ENCODE assay signal across 8 cellular contexts in the genomic region with DNA sequence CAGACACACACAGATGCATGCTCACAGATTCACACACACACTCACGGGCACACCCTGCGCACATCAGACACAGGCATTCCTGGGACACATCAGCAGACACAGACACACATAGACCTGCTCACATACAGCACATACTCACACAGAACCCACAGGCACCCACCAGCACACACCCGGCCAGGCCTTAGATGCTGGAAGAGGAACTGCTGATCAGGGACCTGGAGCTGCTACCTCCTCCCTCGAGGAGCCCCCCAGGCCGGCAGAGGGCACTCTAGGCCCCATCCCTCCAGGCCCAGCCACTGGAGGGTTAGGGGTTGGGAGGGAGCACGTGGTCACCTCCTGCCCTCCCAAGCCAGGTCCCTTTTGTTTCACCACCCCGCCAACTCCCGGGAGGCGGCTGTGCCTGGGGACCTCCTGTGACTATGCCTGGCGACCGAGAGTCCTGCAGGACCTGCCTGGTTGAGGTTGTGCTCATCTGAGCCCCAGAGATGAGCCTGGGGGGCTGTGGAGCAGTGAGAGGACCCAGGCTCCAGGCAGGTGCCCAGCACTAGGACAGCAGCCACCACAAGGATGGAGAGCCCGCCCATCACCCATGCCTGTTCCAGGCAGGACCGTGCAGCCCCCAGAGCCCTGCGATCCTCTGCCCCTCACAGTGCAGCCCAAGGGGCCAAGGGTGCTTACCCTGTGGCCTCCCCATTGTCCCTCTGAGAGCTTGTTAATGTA. TPM values are rescaled to one million over a fixed set of nuclear protein-coding genes. Genes with fewer than 3 reads are reported as not detected.
DNase-seq lines count a peak whose midpoint lies in the region; ATAC-seq and TF ChIP-seq lines count a peak whose summit lies in the region.

No MANE protein-coding gene starts in this region.

- WGBS in hepatocyte (ENCODE audit: low lambda C conversion rate, missing lambda C conversion rate): 43% methylated on average over 14 of the region's 14 CpGs
- 25 to 37% (median 30%) methylated on average over 10 to 14 of the region's 14 CpGs for WGBS in spleen, 5 donors

- H3K27ac Mint-ChIP-seq in activated naive CD8-positive, alpha-beta T cell treated with anti-CD3 and anti-CD28 coated beads, Interleukin-2, amount 10 ng/mL, durations not matched to agents 7 days and 5 days: peak overlapping the region; percentile 43

- H3K4me1 ChIP-seq in HUES48 (ENCODE audit: control insufficient read depth, insufficient read depth, low read length) (peaks cover 23% of the 10 kb centered on the region; the same call in 1 of the 2 replicates), hepatocyte (ENCODE audit: insufficient read depth) (peaks cover 6% of the 10 kb centered on the region), spleen (peaks cover 0 to 19% (median 9%) of the 10 kb centered on the region in 6 donors)

- H3K9me3 ChIP-seq in HUES48 (ENCODE audit: control insufficient read depth, insufficient read depth, low read length) (no peaks in the 10 kb centered on the region), hepatocyte (ENCODE audit: low read depth) (no peaks in the 10 kb centered on the region), spleen (no peaks in the 10 kb centered on the region)

- TF ChIP-seq POLR2A in GM19193 (IDR thresholded peaks at IDR 0.05; ENCODE audit: extremely low read depth, insufficient read depth, insufficient read length) (peak; percentile 32), spleen (IDR thresholded peaks at IDR 0.05) (no peak)

- peak; percentile 87 for ATAC-seq in activated naive CD8-positive, alpha-beta T cell treated with anti-CD3 and anti-CD28 coated beads, Interleukin-2, amount 10 ng/mL, durations not matched to agents 7 days and 5 days (ENCODE audit: low read depth)

- H3K4me2 ChIP-seq in hepatocyte: no peak overlapping the region

- POLR2A ChIA-PET in activated naive CD8-positive, alpha-beta T cell treated with anti-CD3 and anti-CD28 coated beads, Interleukin-2, amount 10 ng/mL, durations not matched to agents 7 days and 5 days (lab: Charles Lee): interaction anchor here (1.0 to 1.8 kb wide), 4 partner anchors 19 to 28 kb away, joined by 3 to 10 read pairs (median 4); a partner anchor contains a TSS

- H3K27me3 ChIP-seq in HUES48 (ENCODE audit: control insufficient read depth, insufficient read depth, low read length) (no peaks in the 10 kb centered on the region), hepatocyte (no peaks in the 10 kb centered on the region), spleen (replicated peaks in 1 of 7) (no peaks in the 10 kb centered on the region)

- no peaks in the 10 kb centered on the region for H3K9me3 Mint-ChIP-seq in activated naive CD8-positive, alpha-beta T cell treated with anti-CD3 and anti-CD28 coated beads, Interleukin-2, amount 10 ng/mL, durations not matched to agents 7 days and 5 days

- intact Hi-C loops in spleen (cut with DNase I; ENCODE audit: low total_unique reads): no loop called here

- peak; percentile 73 to 82 for DNase-seq in AML-193 (lab: John Stamatoyannopoulos, UW)
- DNase-seq in SKM-1 (lab: John Stamatoyannopoulos, UW; ENCODE audit: unreplicated experiment): peak; percentile 91
- peak; percentile 78 for DNase-seq in activated naive CD8-positive, alpha-beta T cell treated with anti-CD3 and anti-CD28 coated beads, Interleukin-2, amount 10 ng/mL, durations not matched to agents 7 days and 5 days
- peak; percentile 67 for DNase-seq in hepatocyte (ENCODE audit: low spot score)
- peak; percentile 93 for DNase-seq in spleen
- DNase-seq in DMS114 treated with DMSO at 0.1 percent for 48 hours (lab: John Stamatoyannopoulos, UW; ENCODE audit: unreplicated experiment): no peak

- no peaks in the 10 kb centered on the region for H3K36me3 ChIP-seq in HUES48 (ENCODE audit: control insufficient read depth, insufficient read depth, low read length)
- no peaks in the 10 kb centered on the region for H3K36me3 ChIP-seq in hepatocyte (replicated peaks; ENCODE audit: insufficient read depth, low read depth)
- no peaks in the 10 kb centered on the region for H3K36me3 ChIP-seq in spleen

- no peaks in the 10 kb centered on the region for H3K79me2 ChIP-seq in hepatocyte

- peaks cover 7% of the 10 kb centered on the region for H3K27me3 Mint-ChIP-seq in activated naive CD8-positive, alpha-beta T cell treated with anti-CD3 and anti-CD28 coated beads, Interleukin-2, amount 10 ng/mL, durations not matched to agents 7 days and 5 days

- H3K36me3 Mint-ChIP-seq in activated naive CD8-positive, alpha-beta T cell treated with anti-CD3 and anti-CD28 coated beads, Interleukin-2, amount 10 ng/mL, durations not matched to agents 7 days and 5 days: no peaks in the 10 kb centered on the region

- peak overlapping the region; percentile 49; the same call in 1 of the 2 replicates for H3K9ac ChIP-seq in HUES48 (ENCODE audit: low read depth, low read length)

- no peaks in the 10 kb centered on the region for H3K9me2 ChIP-seq in hepatocyte (replicated peaks; ENCODE audit: insufficient read depth)

- H3K27ac ChIP-seq in HUES48 (ENCODE audit: low read depth, low read length) (peak overlapping the region; percentile 51), hepatocyte (no peak overlapping the region), spleen (peak overlapping the region in 1 of 8 donors; percentile 32)

- peak; percentile 54 for TF ChIP-seq CTCF in hepatocyte (IDR thresholded peaks at IDR 0.05; ENCODE audit: poor library complexity)
- TF ChIP-seq CTCF in spleen (IDR thresholded peaks at IDR 0.05 in 8 of 11, conservative IDR thresholded peaks at IDR 0.05 in 3 of 11): peak; percentile 59 to 87 (median 66)

- no peaks in the 10 kb centered on the region for H4K20me1 ChIP-seq in hepatocyte (ENCODE audit: insufficient read depth, poor library complexity, severe bottlenecking)

- H3K4me3 Mint-ChIP-seq in activated naive CD8-positive, alpha-beta T cell treated with anti-CD3 and anti-CD28 coated beads, Interleukin-2, amount 10 ng/mL, durations not matched to agents 7 days and 5 days: no peak overlapping the region

- peak overlapping the region; percentile 41; the same call in 1 of the 2 replicates for H3K4me3 ChIP-seq in HUES48 (ENCODE audit: low read depth, low read length)
- H3K4me3 ChIP-seq in hepatocyte: no peak overlapping the region
- H3K4me3 ChIP-seq in spleen: no peak overlapping the region

- peaks cover 9% of the 10 kb centered on the region for H3K4me1 Mint-ChIP-seq in activated naive CD8-positive, alpha-beta T cell treated with anti-CD3 and anti-CD28 coated beads, Interleukin-2, amount 10 ng/mL, durations not matched to agents 7 days and 5 days

- no peak overlapping the region for H2AFZ ChIP-seq in hepatocyte

RNA-seq across cellular contexts. Expression of a gene that starts 21.0 kb away (rescaled TPM):
- 1,000 to 10,000 TPM; 1,404 to 1,416 TPM for total RNA-seq in activated naive CD8-positive, alpha-beta T cell treated with anti-CD3 and anti-CD28 coated beads, Interleukin-2, amount 10 ng/mL, durations not matched to agents 7 days and 5 days
- 615 and 727 TPM in 2 replicates for total RNA-seq in hepatocyte
- polyA plus RNA-seq in hepatocyte: 597 and 705 TPM in 2 replicates
- 100 to 1,000 TPM; 509 to 901 (median 767) TPM for total RNA-seq in spleen
- 1,000 to 10,000 TPM; 1,653 to 2,114 (median 1,725) TPM for polyA plus RNA-seq in spleen
